Comparison of ENCODE assay signal across 19 cellular contexts in genomic region chr5:153888781-153889180, GRCh38.
A peak's percentile ranks its signal among the peaks of the same experiment; 100 is the strongest.
DNase-seq lines count a peak whose midpoint lies in the region; ATAC-seq, FAIRE-seq and TF ChIP-seq lines count a peak whose summit lies in the region.
"Had no signal": no experiment of that assay in that cellular context is flagged by ENCODE, and none has a peak within 500 bp of the region (broad histone marks: within the 10 kb centered on the region; RNA-seq: fewer than 3 reads in every experiment).

No MANE protein-coding gene starts in this region.

- no peak overlapping the region for H2BK15ac ChIP-seq in neuronal stem cell (ENCODE audit: low read length)

- H3K27ac ChIP-seq in neuronal stem cell (replicated peaks; ENCODE audit: low read length) = no peak overlapping the region
- H3K27ac ChIP-seq in left ventricle myocardium inferior (replicated peaks) = no peak overlapping the region
- H3K27ac ChIP-seq in foreskin keratinocyte = no peak overlapping the region
- H3K27ac ChIP-seq: BLaER1, HL-60 had no signal

- H2AFZ ChIP-seq in neuronal stem cell (ENCODE audit: low read length) = peak overlapping the region; percentile 42

- FAIRE-seq in urothelium cell line (lab: Jason Lieb, UNC) = peak; percentile 27

- DNase-seq in EH (ENCODE audit: low read depth) (peak; percentile 27), SK-N-DZ (ENCODE audit: low spot score) (peak; percentile 32), neuronal stem cell (ENCODE audit: low spot score) (no peak), urothelium cell line (ENCODE audit: low spot score) (no peak), left ventricle myocardium inferior (no peak), foreskin keratinocyte (no peak)
- no peak for DNase-seq in activated T-cell treated with anti-CD3 and anti-CD28 coated beads, Interleukin-2, amount 50 U/mL, for 72 hours
- DNase-seq: 8988T; CD4-positive, alpha-beta memory T cell; DMS153; DMS79; GF-D8; GOT3; H7; HFFc6 had no signal

- no peaks in the 10 kb centered on the region for H3K36me3 Mint-ChIP-seq in activated T-cell treated with anti-CD3 and anti-CD28 coated beads, Interleukin-2, amount 50 U/mL, for 72 hours (ENCODE audit: insufficient read depth in 2 of 2)
- H3K36me3 Mint-ChIP-seq: CD14-positive monocyte; CD4-positive, alpha-beta memory T cell had no signal

- H4K8ac ChIP-seq in neuronal stem cell (ENCODE audit: low read depth, low read length) = no peak overlapping the region

- H3K9me3 ChIP-seq in neuronal stem cell (replicated peaks in 1 of 2; ENCODE audit: control insufficient read depth in 2 of 2, insufficient read depth in 1 of 2, low read depth in 1 of 2, low read length in 2 of 2) = no peaks in the 10 kb centered on the region
- no peaks in the 10 kb centered on the region for H3K9me3 ChIP-seq in left ventricle myocardium inferior (replicated peaks)
- H3K9me3 ChIP-seq: BLaER1 had no signal

- H3K4me1 ChIP-seq in neuronal stem cell (ENCODE audit: control insufficient read depth in 2 of 2, insufficient read depth in 1 of 2, low read depth in 1 of 2, low read length in 2 of 2) (peaks cover 14 to 17% of the 10 kb centered on the region in 2 donors), left ventricle myocardium inferior (no peaks in the 10 kb centered on the region), foreskin keratinocyte (no peaks in the 10 kb centered on the region)
- H3K4me1 ChIP-seq: BLaER1 had no signal

- H3K4me1 Mint-ChIP-seq in activated T-cell treated with anti-CD3 and anti-CD28 coated beads, Interleukin-2, amount 50 U/mL, for 72 hours (ENCODE audit: low read depth) = no peaks in the 10 kb centered on the region
- H3K4me1 Mint-ChIP-seq: CD14-positive monocyte; CD4-positive, alpha-beta memory T cell had no signal

- intact Hi-C loops in left ventricle myocardium inferior (cut with micrococcal nuclease) = no loop called here

- no peak overlapping the region for H3K14ac ChIP-seq in neuronal stem cell (ENCODE audit: low read length)

- H3K4ac ChIP-seq in neuronal stem cell (ENCODE audit: low read length) = no peak overlapping the region

- H3K27me3 Mint-ChIP-seq in activated T-cell treated with anti-CD3 and anti-CD28 coated beads, Interleukin-2, amount 50 U/mL, for 72 hours (ENCODE audit: low read depth) = no peaks in the 10 kb centered on the region

- no peak overlapping the region for H3K23ac ChIP-seq in neuronal stem cell (ENCODE audit: low read depth, low read length, poor library complexity)

- no peaks in the 10 kb centered on the region for H3K9me3 Mint-ChIP-seq in activated T-cell treated with anti-CD3 and anti-CD28 coated beads, Interleukin-2, amount 50 U/mL, for 72 hours
- H3K9me3 Mint-ChIP-seq: CD14-positive monocyte; CD4-positive, alpha-beta memory T cell; HFFc6 had no signal

- TF ChIP-seq CTCF in left ventricle myocardium inferior (IDR thresholded peaks at IDR 0.05; ENCODE audit: borderline replicate concordance) (no peak), foreskin keratinocyte (conservative IDR thresholded peaks at IDR 0.05) (no peak)

- H3K27me3 ChIP-seq in neuronal stem cell (ENCODE audit: control insufficient read depth in 3 of 3, insufficient read depth in 3 of 3, low read depth in 1 of 3, low read length in 3 of 3) = no peaks in the 10 kb centered on the region
- no peaks in the 10 kb centered on the region for H3K27me3 ChIP-seq in left ventricle myocardium inferior (ENCODE audit: low read depth)
- no peaks in the 10 kb centered on the region for H3K27me3 ChIP-seq in foreskin keratinocyte
- H3K27me3 ChIP-seq: BLaER1 had no signal

- H3K4me2 ChIP-seq in neuronal stem cell (ENCODE audit: insufficient read depth, low read length, poor library complexity, severe bottlenecking) = no peak overlapping the region
- H3K4me2 ChIP-seq: BLaER1 had no signal

- H3K36me3 ChIP-seq in neuronal stem cell (replicated peaks in 1 of 2; ENCODE audit: control insufficient read depth in 2 of 2, insufficient read depth in 2 of 2, low read length in 2 of 2) (no peaks in the 10 kb centered on the region), left ventricle myocardium inferior (no peaks in the 10 kb centered on the region)
- H3K36me3 ChIP-seq: BLaER1 had no signal

- no peak overlapping the region for H2AK5ac ChIP-seq in neuronal stem cell (ENCODE audit: low read depth, low read length)

- no peak overlapping the region for H3K27ac Mint-ChIP-seq in activated T-cell treated with anti-CD3 and anti-CD28 coated beads, Interleukin-2, amount 50 U/mL, for 72 hours
- H3K27ac Mint-ChIP-seq: CD14-positive monocyte; CD4-positive, alpha-beta memory T cell; HFFc6 had no signal

- H2BK5ac ChIP-seq in neuronal stem cell (ENCODE audit: low read length) = no peak overlapping the region

- no peak overlapping the region for H3K9ac ChIP-seq in neuronal stem cell (ENCODE audit: low read depth, low read length, poor library complexity)
- H3K9ac ChIP-seq: BLaER1 had no signal

- H4K91ac ChIP-seq in neuronal stem cell (ENCODE audit: low read depth, low read length, poor library complexity) = no peak overlapping the region

- no peaks in the 10 kb centered on the region for H3K79me1 ChIP-seq in neuronal stem cell (ENCODE audit: low read depth, low read length)

- WGBS in neuronal stem cell (ENCODE audit: extremely low coverage in 2 of 2, insufficient read length in 2 of 2, insufficient replicate concordance in 1 of 2), 2 donors = no CpG with 5 or more reads among the region's 5 CpGs

- no peak overlapping the region for H3K4me3 Mint-ChIP-seq in activated T-cell treated with anti-CD3 and anti-CD28 coated beads, Interleukin-2, amount 50 U/mL, for 72 hours
- H3K4me3 Mint-ChIP-seq: CD14-positive monocyte; CD4-positive, alpha-beta memory T cell; HFFc6 had no signal

- no peak overlapping the region for H3K18ac ChIP-seq in neuronal stem cell (ENCODE audit: low read length)

- H3K4me3 ChIP-seq in neuronal stem cell (ENCODE audit: low read length in 2 of 2) = no peak overlapping the region
- no peak overlapping the region for H3K4me3 ChIP-seq in left ventricle myocardium inferior
- H3K4me3 ChIP-seq: BLaER1 had no signal

- H2BK12ac ChIP-seq in neuronal stem cell (ENCODE audit: low read length) = no peak overlapping the region

- H2BK120ac ChIP-seq in neuronal stem cell (ENCODE audit: low read depth, low read length) = no peak overlapping the region

- ATAC-seq in activated T-cell treated with anti-CD3 and anti-CD28 coated beads, Interleukin-2, amount 50 U/mL, for 72 hours (replicated peaks in 1 of 2) = no peak
- no peak for ATAC-seq in foreskin keratinocyte
- ATAC-seq: HCT116 had no signal

Comparison
In these comparisons a context has a peak if more than half of its experiments do, and no peak if none do; other contexts are left out.
1. DNase-seq: peak in EH (single experiment) and SK-N-DZ (single experiment); none in neuronal stem cell (single experiment), urothelium cell line (single experiment), activated T-cell treated with anti-CD3 and anti-CD28 coated beads, Interleukin-2, amount 50 U/mL, for 72 hours (0 of 2), left ventricle myocardium inferior (single experiment) and foreskin keratinocyte (0 of 2).